11 cellular contexts compared by ENCODE assay signal in the genomic region with DNA sequence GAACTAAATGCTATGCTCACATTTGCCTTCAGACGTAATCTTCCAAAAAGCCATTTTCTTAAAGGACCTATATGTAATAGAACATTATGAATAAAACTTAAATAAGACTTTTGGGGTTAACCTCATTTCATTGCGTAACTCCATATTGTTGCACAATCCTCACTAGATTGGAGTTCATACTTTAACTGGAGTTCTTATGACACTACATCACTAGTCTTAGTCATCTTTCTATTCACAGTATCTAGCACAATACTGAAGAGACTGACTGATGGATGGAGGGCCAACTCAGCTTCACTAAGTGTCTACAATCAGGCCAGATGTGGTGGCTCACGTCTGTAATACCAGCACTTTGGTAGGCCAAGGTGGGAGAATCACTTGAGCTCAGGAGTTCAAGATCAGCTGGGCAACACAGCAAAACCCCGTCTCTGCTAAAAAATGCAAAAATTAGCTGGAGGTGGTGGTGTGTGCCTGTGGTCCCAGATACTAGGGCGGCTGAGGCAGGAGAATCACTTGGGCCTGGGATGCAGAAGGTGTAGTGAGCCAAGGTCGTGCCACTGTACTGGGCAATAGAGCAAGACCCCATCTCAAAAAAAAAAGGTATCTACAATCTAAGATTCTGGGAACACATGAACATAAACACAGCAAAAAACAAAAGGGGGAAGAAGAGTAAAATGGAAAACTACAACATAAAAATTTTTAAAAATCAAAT.
DNase-seq lines count a peak whose midpoint lies in the region; ATAC-seq and TF ChIP-seq lines count a peak whose summit lies in the region.
"Had no signal": no experiment of that assay in that cellular context is flagged by ENCODE, and none has a peak within 500 bp of the region (broad histone marks: within the 10 kb centered on the region; RNA-seq: fewer than 3 reads in every experiment).

No MANE protein-coding gene starts in this region.

- no peaks in the 10 kb centered on the region for H4K20me1 ChIP-seq in HCT116 (ENCODE audit: insufficient read depth)

- H3K4me2 ChIP-seq in HCT116 (ENCODE audit: low read length) = no peak overlapping the region

- H3K9me2 ChIP-seq in HCT116 (ENCODE audit: insufficient read depth) = no peaks in the 10 kb centered on the region

- no peak overlapping the region for H3K27ac ChIP-seq in HCT116 (ENCODE audit: low read depth, low read length)

- TF ChIP-seq CTCF in HCT116 (IDR thresholded peaks at IDR 0.05 in 2 of 3, conservative IDR thresholded peaks at IDR 0.05 in 1 of 3; ENCODE audit: borderline replicate concordance in 1 of 3, insufficient read depth in 1 of 3, low read depth in 2 of 3, low read length in 2 of 3) = no peak
- TF ChIP-seq CTCF in fibroblast of mammary gland (conservative IDR thresholded peaks at IDR 0.05; ENCODE audit: control insufficient read depth, insufficient read depth, low read depth, low read length) = no peak

- POLR2A ChIA-PET in HCT116 (lab: Charles Lee) = no interaction called here

- RAD21 ChIA-PET in HCT116 (lab: Charles Lee; ENCODE audit: low non-redundant PET in 1 of 2, low total read pairs in 2 of 2, uncharacterized antibody in 2 of 2, unreplicated experiment in 2 of 2) = no interaction called here

- intact Hi-C loops in HCT116 (cut with micrococcal nuclease) = no loop called here

- no peaks in the 10 kb centered on the region for H3K36me3 ChIP-seq in HCT116 (ENCODE audit: control insufficient read depth in 1 of 2, insufficient read depth in 2 of 2, low read length in 2 of 2)

- no peak for TF ChIP-seq RAD21 in HCT116 (IDR thresholded peaks at IDR 0.05; ENCODE audit: low read depth)

- DNase-seq in HCT116 (ENCODE audit: low read depth, low spot score) = no peak
- peak; percentile 55 for DNase-seq in RPMI7951 (ENCODE audit: low read depth)
- DNase-seq in fibroblast of mammary gland (ENCODE audit: low read depth) = peak; percentile 95
- DNase-seq in skeletal muscle cell (ENCODE audit: low read depth) = peak; percentile 90
- no peak for DNase-seq in pons (ENCODE audit: low spot score)
- no peak for DNase-seq in GOT3 (lab: John Stamatoyannopoulos, UW)
- DNase-seq: activated effector memory CD4-positive, alpha-beta T cell treated with anti-CD3 and anti-CD28 coated beads, Interleukin-2, amount 50 U/mL, for 16 hours; DMS53; stimulated activated CD4-positive, alpha-beta T cell treated with anti-CD3 and anti-CD28 coated beads, Interleukin-12 subunit alpha, Interleukin-12 subunit beta, amount 100 ng/mL, for 4 hours had no signal

- no TSS peak for BruUV-seq in HCT116 (replicated peaks; lab: Mats Ljungman, UMichigan)

- H3K4me1 ChIP-seq in HCT116 (ENCODE audit: control insufficient read depth in 1 of 2, insufficient read depth in 2 of 2, low read length in 2 of 2) = no peaks in the 10 kb centered on the region

- H3K27me3 ChIP-seq in HCT116 (ENCODE audit: insufficient read depth, low read length) = no peaks in the 10 kb centered on the region

- H3K9me3 ChIP-seq in HCT116 (ENCODE audit: control insufficient read depth in 1 of 2, insufficient read depth in 1 of 2, low read depth in 1 of 2, low read length in 2 of 2) = no peaks in the 10 kb centered on the region

- CTCF ChIA-PET in HCT116 (lab: Charles Lee) = no interaction called here

- H3K4me3 ChIP-seq in HCT116 (replicated peaks in 1 of 2; ENCODE audit: low read depth in 1 of 2, low read length in 2 of 2) = no peak overlapping the region
- no peak overlapping the region for H3K4me3 ChIP-seq in fibroblast of mammary gland (ENCODE audit: control insufficient read depth, low read depth, low read length)
- no peak overlapping the region for H3K4me3 ChIP-seq in skeletal muscle cell (ENCODE audit: low read depth, low read length)

- ATAC-seq in HCT116 (no peak), GM21528 (IDR thresholded peaks at IDR 0.05; ENCODE audit: low FRiP score, unreplicated experiment) (no peak)
- ATAC-seq: Right ventricle myocardium inferior had no signal

- TF ChIP-seq POLR2A in HCT116 (IDR thresholded peaks at IDR 0.05; ENCODE audit: borderline replicate concordance, extremely low read depth, insufficient read depth, insufficient read length) = no peak

- H2AFZ ChIP-seq in HCT116 (ENCODE audit: low read depth, low read length, poor library complexity, severe bottlenecking) = no peak overlapping the region

- no peaks in the 10 kb centered on the region for H3K79me2 ChIP-seq in HCT116 (ENCODE audit: insufficient read depth, low read length)

- H3K9ac ChIP-seq in HCT116 (ENCODE audit: low read length) = no peak overlapping the region

TF ChIP-seq in HCT116, 20 proteins besides CTCF, POLR2A, EP300 and RAD21:
- TF ChIP-seq ZNF274 (IDR thresholded peaks at IDR 0.05; ENCODE audit: low read depth, low read length) (no peak), JUND (IDR thresholded peaks at IDR 0.05) (0 out of 2 replicates have a peak, but pooled peaks have one; percentile 24), CEBPB (IDR thresholded peaks at IDR 0.05; ENCODE audit: low read depth) (peak; percentile 95)
- TF ChIP-seq, protein P1, sequence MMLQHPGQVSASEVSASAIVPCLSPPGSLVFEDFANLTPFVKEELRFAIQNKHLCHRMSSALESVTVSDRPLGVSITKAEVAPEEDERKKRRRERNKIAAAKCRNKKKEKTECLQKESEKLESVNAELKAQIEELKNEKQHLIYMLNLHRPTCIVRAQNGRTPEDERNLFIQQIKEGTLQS (IDR thresholded peaks at IDR 0.05) = peak; percentile 25; the same call in 1 of the 2 replicates

Comparison
In these comparisons a context has a peak if more than half of its experiments do, and no peak if none do; other contexts are left out.
1. DNase-seq: peak in RPMI7951 (single experiment), fibroblast of mammary gland (single experiment) and skeletal muscle cell (single experiment); none in HCT116 (single experiment), pons (single experiment) and GOT3 (single experiment).